ENCODE assay signal across 8 cellular contexts in the genomic region with DNA sequence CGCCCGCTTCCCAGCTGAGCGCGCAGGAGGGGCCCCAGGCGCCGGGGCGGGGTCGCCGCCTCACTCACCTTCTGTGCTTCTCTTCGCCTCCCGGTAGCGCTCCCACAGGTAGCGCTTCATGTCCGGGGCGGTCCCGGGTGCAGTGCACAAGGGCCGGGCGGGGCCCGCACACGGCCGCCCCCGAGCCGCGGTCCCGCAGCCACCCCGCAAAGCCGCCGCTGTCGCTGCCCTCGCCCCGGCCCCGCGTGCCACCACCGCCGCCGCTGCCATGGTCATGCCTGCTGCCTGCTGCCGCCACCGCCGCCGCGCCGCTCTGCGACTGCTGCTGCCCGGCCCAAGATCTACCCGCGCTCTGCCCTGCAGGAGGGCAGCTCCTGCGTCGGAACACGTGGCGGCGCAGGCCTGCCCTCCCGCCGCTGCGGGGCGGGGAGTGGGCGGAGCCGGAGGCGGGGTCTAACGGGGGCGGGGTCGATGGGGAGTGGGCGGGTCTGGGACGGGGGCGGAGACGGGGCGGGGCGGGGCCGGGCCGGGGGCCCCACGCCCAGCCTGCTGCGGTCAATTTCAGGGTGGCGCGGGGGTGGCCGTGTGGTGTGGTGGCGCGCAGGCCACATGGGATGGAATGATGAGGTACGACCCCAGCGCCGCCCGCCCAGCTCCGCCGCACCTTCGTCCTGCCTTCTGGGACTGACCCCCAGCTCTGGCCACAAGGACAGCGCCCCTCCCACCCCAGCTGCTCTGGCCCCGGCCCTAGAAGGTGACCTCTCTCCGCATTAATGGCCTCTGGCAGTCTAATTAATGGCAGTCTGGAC. TPM values are rescaled to one million over a fixed set of nuclear protein-coding genes. Genes with fewer than 3 reads are reported as not detected.
DNase-seq lines count a peak whose midpoint lies in the region; ATAC-seq, FAIRE-seq and TF ChIP-seq lines count a peak whose summit lies in the region.

NT5DC3 (minus strand) TSS at position 354 of the 809 bp plus-strand sequence; CDS start at position 276, 78 bp downstream.

- H3K27me3 ChIP-seq in astrocyte (ENCODE audit: insufficient read depth, low read length), result no peaks in the 10 kb centered on the region

- peak; percentile 95 for TF ChIP-seq POLR2A in GM15510 (IDR thresholded peaks at IDR 0.05; ENCODE audit: borderline replicate concordance, extremely low read depth, insufficient read length)

- no peaks in the 10 kb centered on the region for H3K36me3 ChIP-seq in astrocyte (ENCODE audit: insufficient read depth, low read length)

- H4K20me1 ChIP-seq in astrocyte (ENCODE audit: insufficient read depth, low read length), result peaks cover 33% of the 10 kb centered on the region

- H3K79me2 ChIP-seq in astrocyte (ENCODE audit: insufficient read depth, low read length), result peaks cover 49% of the 10 kb centered on the region

- DNase-seq in NCI-H1105 treated with DMSO at 0.1 percent for 48 hours (lab: John Stamatoyannopoulos, UW) (peak; percentile 73), T-helper 22 cell (ENCODE audit: low read depth) (peak; percentile 66), astrocyte (ENCODE audit: low read depth) (peak; percentile 58), hepatic stellate cell (ENCODE audit: low spot score) (peak; percentile 79), retina (peak; percentile 75), NCI-H1694 treated with DMSO at 0.1 percent for 48 hours (lab: John Stamatoyannopoulos, UW) (no peak)

- H3K27me3 Mint-ChIP-seq in astrocyte (ENCODE audit: low read depth, unreplicated experiment), result no peaks in the 10 kb centered on the region

- H3K4me1 ChIP-seq in astrocyte (ENCODE audit: insufficient read depth, low read length), result peaks cover 12% of the 10 kb centered on the region

- H3K27ac Mint-ChIP-seq in astrocyte (ENCODE audit: unreplicated experiment), result peak within 1 kb of the TSS; percentile 82

- H3K4me3 Mint-ChIP-seq in astrocyte (ENCODE audit: unreplicated experiment), result peak within 1 kb of the TSS; percentile 90

- peak; percentile 90 for ATAC-seq in HG02759 (IDR thresholded peaks at IDR 0.05; ENCODE audit: unreplicated experiment)

- peak within 1 kb of the TSS; percentile 61 for H3K27ac ChIP-seq in astrocyte (ENCODE audit: low read depth, low read length)

- H3K4me1 Mint-ChIP-seq in astrocyte (ENCODE audit: low read depth, unreplicated experiment), result peaks cover 14% of the 10 kb centered on the region

- H3K9me3 Mint-ChIP-seq in astrocyte (ENCODE audit: unreplicated experiment), result peaks cover 4% of the 10 kb centered on the region

- H3K4me3 ChIP-seq in astrocyte (ENCODE audit: insufficient read depth, low read depth, low read length), result peak within 1 kb of the TSS; percentile 68

- TF ChIP-seq CTCF in astrocyte (IDR thresholded peaks at IDR 0.05; ENCODE audit: insufficient read depth, low read depth, low read length), result no peak

- H3K9ac ChIP-seq in astrocyte (ENCODE audit: low read length), result peak within 1 kb of the TSS; percentile 91

- no peaks in the 10 kb centered on the region for H3K9me3 ChIP-seq in astrocyte (ENCODE audit: insufficient read depth, low read depth, low read length)

- no peaks in the 10 kb centered on the region for H3K36me3 Mint-ChIP-seq in astrocyte (ENCODE audit: low read depth, unreplicated experiment)

- H2AFZ ChIP-seq in astrocyte (ENCODE audit: low read depth, low read length), result peak within 1 kb of the TSS; percentile 84

- no peak for FAIRE-seq in astrocyte (lab: Jason Lieb, UNC)

- peak within 1 kb of the TSS; percentile 96 for H3K4me2 ChIP-seq in astrocyte (ENCODE audit: low read length)

RNA-seq across cellular contexts. Expression of gene NT5DC3, which starts in this region (rescaled TPM):
- total RNA-seq in astrocyte, result 12.0 and 13.6 TPM in 2 replicates
